ENCODE assay signal across 15 cellular contexts in genomic region chr20:31821427-31821826, GRCh38. TPM values are rescaled to one million over a fixed set of nuclear protein-coding genes. Genes with fewer than 3 reads are reported as not detected.
"Had no signal": no experiment of that assay in that cellular context is flagged by ENCODE, and none has a peak within 500 bp of the region (broad histone marks: within the 10 kb centered on the region; RNA-seq: fewer than 3 reads in every experiment).

No MANE protein-coding gene starts in this region.

- H3K4me3 ChIP-seq: vagina had no signal

- H3K9me3 ChIP-seq: vagina had no signal

- ATAC-seq: activated CD4-positive, alpha-beta T cell treated with anti-CD3 and anti-CD28 coated beads for 36 hours; left ventricle myocardium superior had no signal

- H3K27ac ChIP-seq: vagina had no signal

- DNase-seq: activated CD4-positive, alpha-beta memory T cell treated with anti-CD3 and anti-CD28 coated beads, Interleukin-2, amount 10 ng/mL, durations not matched to agents 7 days and 5 days; activated CD4-positive, alpha-beta T cell treated with anti-CD3 and anti-CD28 coated beads for 36 hours; activated naive CD4-positive, alpha-beta T cell treated with Interleukin-2 at 50 U/mL for 16 hours; cortex of kidney; effector memory CD4-positive, alpha-beta T cell; hippocampal formation; left ventricle myocardium superior; mesenchymal stem cell; nephron progenitor cell; stimulated activated CD4-positive, alpha-beta T cell treated with anti-CD3 and anti-CD28 coated beads, Interleukin-15, amount 100 ng/mL, for 24 hours; stimulated activated CD4-positive, alpha-beta T cell treated with anti-CD3 and anti-CD28 coated beads, Interleukin-4, amount 100 ng/mL, for 24 hours; T1000 had no signal

- H3K36me3 ChIP-seq: vagina had no signal

- H3K27ac Mint-ChIP-seq: activated CD4-positive, alpha-beta memory T cell treated with anti-CD3 and anti-CD28 coated beads, Interleukin-2, amount 10 ng/mL, durations not matched to agents 7 days and 5 days; activated CD4-positive, alpha-beta T cell treated with anti-CD3 and anti-CD28 coated beads for 36 hours; nephron progenitor cell; stimulated activated naive CD8-positive, alpha-beta T cell treated with anti-CD3 and anti-CD28 coated beads, Interleukin-15, Interleukin-2, amounts not matched to agents 100 ng/mL and 50 ng/mL, for 24 hours had no signal

- H3K9me3 Mint-ChIP-seq: activated CD4-positive, alpha-beta memory T cell treated with anti-CD3 and anti-CD28 coated beads, Interleukin-2, amount 10 ng/mL, durations not matched to agents 7 days and 5 days; nephron progenitor cell; stimulated activated naive CD8-positive, alpha-beta T cell treated with anti-CD3 and anti-CD28 coated beads, Interleukin-15, Interleukin-2, amounts not matched to agents 100 ng/mL and 50 ng/mL, for 24 hours had no signal

- H3K4me3 Mint-ChIP-seq: activated CD4-positive, alpha-beta memory T cell treated with anti-CD3 and anti-CD28 coated beads, Interleukin-2, amount 10 ng/mL, durations not matched to agents 7 days and 5 days; activated CD4-positive, alpha-beta T cell treated with anti-CD3 and anti-CD28 coated beads for 36 hours; nephron progenitor cell; stimulated activated naive CD8-positive, alpha-beta T cell treated with anti-CD3 and anti-CD28 coated beads, Interleukin-15, Interleukin-2, amounts not matched to agents 100 ng/mL and 50 ng/mL, for 24 hours had no signal

- H3K27me3 ChIP-seq: vagina had no signal

- H3K27me3 Mint-ChIP-seq: activated CD4-positive, alpha-beta memory T cell treated with anti-CD3 and anti-CD28 coated beads, Interleukin-2, amount 10 ng/mL, durations not matched to agents 7 days and 5 days; activated CD4-positive, alpha-beta T cell treated with anti-CD3 and anti-CD28 coated beads for 36 hours; stimulated activated naive CD8-positive, alpha-beta T cell treated with anti-CD3 and anti-CD28 coated beads, Interleukin-15, Interleukin-2, amounts not matched to agents 100 ng/mL and 50 ng/mL, for 24 hours had no signal

RNA-seq across cellular contexts. Expression of gene MYLK2, which starts 2.3 kb away (rescaled TPM):
- total RNA-seq: vagina had no signal

RNA-seq across cellular contexts. Expression of gene FOXS1, which starts 24.0 kb away (rescaled TPM):
- total RNA-seq: activated CD4-positive, alpha-beta memory T cell treated with anti-CD3 and anti-CD28 coated beads, Interleukin-2, amount 10 ng/mL, durations not matched to agents 7 days and 5 days; activated CD4-positive, alpha-beta T cell treated with anti-CD3 and anti-CD28 coated beads for 36 hours; vagina had no signal

RNA-seq across cellular contexts. Expression of gene DUSP15, which starts 48.9 kb away (rescaled TPM):
- total RNA-seq: activated CD4-positive, alpha-beta memory T cell treated with anti-CD3 and anti-CD28 coated beads, Interleukin-2, amount 10 ng/mL, durations not matched to agents 7 days and 5 days; activated CD4-positive, alpha-beta T cell treated with anti-CD3 and anti-CD28 coated beads for 36 hours had no signal

RNA-seq across cellular contexts. Expression of gene TTLL9, which starts 49.0 kb away (rescaled TPM):
- total RNA-seq: activated CD4-positive, alpha-beta memory T cell treated with anti-CD3 and anti-CD28 coated beads, Interleukin-2, amount 10 ng/mL, durations not matched to agents 7 days and 5 days; activated CD4-positive, alpha-beta T cell treated with anti-CD3 and anti-CD28 coated beads for 36 hours; kidney epithelial cell; left ventricle myocardium superior; vagina had no signal
